In genomic region chr11:14007566-14007965, GRCh38 we compare ENCODE assay signal across 27 cellular contexts.
"Had no signal": no experiment of that assay in that cellular context is flagged by ENCODE, and none has a peak within 500 bp of the region (broad histone marks: within the 10 kb centered on the region; RNA-seq: fewer than 3 reads in every experiment).

No MANE protein-coding gene starts in this region.

- H3K27ac ChIP-seq: stomach, suprapubic skin, testis, thoracic aorta, thyroid gland, tibial artery, tibial nerve, transverse colon, upper lobe of left lung, upper lobe of right lung, uterus, vagina had no signal

- DNase-seq: stimulated activated CD4-positive, alpha-beta T cell treated with anti-CD3 and anti-CD28 coated beads, Interleukin-2, amount 100 ng/mL, for 48 hours; stimulated activated CD4-positive, alpha-beta T cell treated with anti-CD3 and anti-CD28 coated beads, Interleukin-4, amount 100 ng/mL, for 1 hour; stimulated activated CD4-positive, alpha-beta T cell treated with anti-CD3 and anti-CD28 coated beads, Interleukin-4, amount 100 ng/mL, for 24 hours; stimulated activated CD4-positive, alpha-beta T cell treated with anti-CD3 and anti-CD28 coated beads, Interleukin-4, amount 100 ng/mL, for 4 hours; stimulated activated CD8-positive, alpha-beta memory T cell treated with anti-CD3 and anti-CD28 coated beads, Interleukin-4, amount 100 ng/mL, for 48 hours; stimulated activated naive B cell treated with anti-CD40 and anti-IgM and Interleukin-4, amounts not matched to agents 10 μg/mL and 1 μg/mL and 100 μg/mL, for 72 hours; stimulated activated naive CD4-positive, alpha-beta T cell; stimulated activated naive CD4-positive, alpha-beta T cell treated with Interleukin-2 at 50 U/mL for 16 hours; stimulated activated naive CD8-positive, alpha-beta T cell treated with anti-CD3 and anti-CD28 coated beads, Interleukin-15, amount 100 ng/mL, for 72 hours; stimulated activated naive CD8-positive, alpha-beta T cell treated with anti-CD3 and anti-CD28 coated beads, Interleukin-15, Interleukin-2, amounts not matched to agents 100 U/mL and 50 U/mL, for 24 hours; stomach; substantia nigra; testis; thyroid gland; tibial artery; transverse colon; trophoblast cell; upper lobe of left lung; upper lobe of right lung; uterus had no signal

- ATAC-seq: stimulated activated effector memory CD8-positive, alpha-beta T cell treated with anti-CD3 and anti-CD28 coated beads, Interleukin-12 subunit alpha, Interleukin-12 subunit beta, amount 100 ng/mL, for 72 hours; stimulated activated memory B cell treated with anti-CD40 and anti-IgM and Interleukin-4, amounts not matched to agents 10 μg/mL and 1 μg/mL and 100 μg/mL, for 72 hours; stimulated activated naive B cell treated with anti-CD40 and anti-IgM and Interleukin-4, amounts not matched to agents 10 μg/mL and 1 μg/mL and 100 μg/mL, for 72 hours; stimulated activated naive CD8-positive, alpha-beta T cell treated with anti-CD3 and anti-CD28 coated beads, Interleukin-15, amount 100 ng/mL, for 72 hours; stimulated activated naive CD8-positive, alpha-beta T cell treated with anti-CD3 and anti-CD28 coated beads, Interleukin-15, Interleukin-2, amounts not matched to agents 100 U/mL and 50 U/mL, for 24 hours; upper lobe of right lung had no signal

- H3K27me3 ChIP-seq: stomach, suprapubic skin, testis, thyroid gland, tibial artery, tibial nerve, transverse colon, upper lobe of left lung, upper lobe of right lung, uterus, vagina had no signal

- FAIRE-seq: urothelium cell line had no signal

- H3K4me3 ChIP-seq: stomach, suprapubic skin, testis, thoracic aorta, thyroid gland, tibial artery, tibial nerve, transverse colon, upper lobe of left lung, upper lobe of right lung, uterus, vagina had no signal

- H3K36me3 ChIP-seq: stomach, suprapubic skin, thoracic aorta, thyroid gland, tibial artery, tibial nerve, transverse colon, upper lobe of left lung, upper lobe of right lung, uterus, vagina had no signal

- H3K4me1 ChIP-seq: stomach, suprapubic skin, testis, thyroid gland, tibial artery, tibial nerve, transverse colon, upper lobe of left lung, upper lobe of right lung, uterus, vagina had no signal

- H3K9me3 ChIP-seq: stomach, suprapubic skin, testis, thoracic aorta, thyroid gland, tibial artery, transverse colon, upper lobe of left lung, upper lobe of right lung, uterus, vagina had no signal
